In genomic region chr4:173879286-173879908, GRCh38 we compare ENCODE assay signal across 18 cellular contexts.
"Had no signal": no experiment of that assay in that cellular context is flagged by ENCODE, and none has a peak within 500 bp of the region (broad histone marks: within the 10 kb centered on the region; RNA-seq: fewer than 3 reads in every experiment).

No MANE protein-coding gene starts in this region.

- H3K4me1 ChIP-seq: foreskin keratinocyte, left lung had no signal

- FAIRE-seq: keratinocyte had no signal

- ATAC-seq: activated CD8-positive, alpha-beta T cell treated with anti-CD3 and anti-CD28 coated beads, Interleukin-2, amount 10 ng/mL, durations not matched to agents 7 days and 5 days; activated T-cell treated with anti-CD3 and anti-CD28 coated beads, Interleukin-2, amount 50 U/mL, for 4 hours; foreskin keratinocyte; stimulated activated effector memory CD8-positive, alpha-beta T cell treated with anti-CD3 and anti-CD28 coated beads, Interleukin-12 subunit alpha, Interleukin-12 subunit beta, amount 100 ng/mL, for 72 hours had no signal

- H3K9me3 ChIP-seq: body of pancreas, left lung, pancreas, stomach had no signal

- H3K4me3 ChIP-seq: body of pancreas, left lung, pancreas, stomach had no signal

- H3K27ac ChIP-seq: epithelial cell of prostate, foreskin keratinocyte, left lung, pancreas, stomach had no signal

- DNase-seq: activated B cell treated with CpG ODN at 0.5 μM for 24 hours; activated CD4-positive, alpha-beta T cell treated with anti-CD3 and anti-CD28 coated beads, Interleukin-2, amount 10 ng/mL, durations not matched to agents 24 days and 14 days; activated CD8-positive, alpha-beta memory T cell treated with anti-CD3 and anti-CD28 coated beads, Interleukin-2, amount 50 U/mL, for 4 hours; activated CD8-positive, alpha-beta T cell treated with anti-CD3 and anti-CD28 coated beads, Interleukin-2, amount 10 ng/mL, durations not matched to agents 7 days and 5 days; activated naive CD4-positive, alpha-beta T cell treated with anti-CD3 and anti-CD28 coated beads for 36 hours; activated T-cell treated with anti-CD3 and anti-CD28 coated beads, Interleukin-2, amount 50 U/mL, for 4 hours; foreskin keratinocyte; hypothalamus; left lung; mammary epithelial cell; naive thymus-derived CD4-positive, alpha-beta T cell; pancreas; stimulated activated CD4-positive, alpha-beta T cell treated with anti-CD3 and anti-CD28 coated beads, Interleukin-4, amount 100 ng/mL, for 24 hours; stomach had no signal

- H3K27me3 ChIP-seq: body of pancreas, foreskin keratinocyte, left lung, pancreas, stomach had no signal

- H3K36me3 ChIP-seq: left lung, pancreas, stomach had no signal
